9 cellular contexts compared by ENCODE assay signal in genomic region chr4:162497564-162498167, GRCh38.
DNase-seq lines count a peak whose midpoint lies in the region; ATAC-seq, FAIRE-seq and TF ChIP-seq lines count a peak whose summit lies in the region.
"Had no signal": no experiment of that assay in that cellular context is flagged by ENCODE, and none has a peak within 500 bp of the region (broad histone marks: within the 10 kb centered on the region; RNA-seq: fewer than 3 reads in every experiment).

No MANE protein-coding gene starts in this region.

- H3K27me3 ChIP-seq in transverse colon = no peaks in the 10 kb centered on the region

- intact Hi-C loops in transverse colon (cut with DNase I; ENCODE audit: low total_unique reads) = loop anchor here (5.0 kb wide), 1 partner anchor 835 kb away; the partner anchor contains the start of gene NPY1R

- TF ChIP-seq POLR2A in GM18505 (IDR thresholded peaks at IDR 0.05; ENCODE audit: borderline replicate concordance, extremely low read depth, insufficient read depth, insufficient read length) (no peak), transverse colon (IDR thresholded peaks at IDR 0.05) (no peak)

- WGBS in transverse colon (ENCODE audit: low coverage in 1 of 2), 2 donors = 3% methylated on average over 5 of the region's 5 CpGs

- H3K27ac Mint-ChIP-seq in brain = no peak overlapping the region

- no peaks in the 10 kb centered on the region for H3K9me3 Mint-ChIP-seq in brain
- H3K9me3 Mint-ChIP-seq: naive thymus-derived CD8-positive, alpha-beta T cell had no signal

- no peaks in the 10 kb centered on the region for H3K36me3 Mint-ChIP-seq in brain
- H3K36me3 Mint-ChIP-seq: naive thymus-derived CD8-positive, alpha-beta T cell had no signal

- no peaks in the 10 kb centered on the region for H3K4me1 ChIP-seq in transverse colon

- H3K27ac ChIP-seq in transverse colon = no peak overlapping the region

- no peaks in the 10 kb centered on the region for H3K36me3 ChIP-seq in transverse colon

- no peak overlapping the region for H3K4me3 ChIP-seq in transverse colon

- H3K4me1 Mint-ChIP-seq in brain = peaks cover 4% of the 10 kb centered on the region
- H3K4me1 Mint-ChIP-seq: naive thymus-derived CD8-positive, alpha-beta T cell had no signal

- no peaks in the 10 kb centered on the region for H3K9me3 ChIP-seq in transverse colon

- no peaks in the 10 kb centered on the region for H3K27me3 Mint-ChIP-seq in brain

- FAIRE-seq in islet of Langerhans (lab: Jason Lieb, UNC) = peak; percentile 97

- DNase-seq in CD1c-positive myeloid dendritic cell (ENCODE audit: extremely low spot score) (peak; percentile 77), NCI-H1694 treated with DMSO at 0.1 percent for 48 hours (lab: John Stamatoyannopoulos, UW) (peak; percentile 23), transverse colon (no peak), OCI-M2 (lab: John Stamatoyannopoulos, UW; ENCODE audit: unreplicated experiment) (no peak)

- H3K4me3 Mint-ChIP-seq in brain = peak overlapping the region in 1 of 5 experiments; percentile 35
- H3K4me3 Mint-ChIP-seq: naive thymus-derived CD8-positive, alpha-beta T cell had no signal

- TF ChIP-seq EP300 in transverse colon (IDR thresholded peaks at IDR 0.05; ENCODE audit: low read depth) = no peak

- peak; percentile 78 for ATAC-seq in GM18505 (IDR thresholded peaks at IDR 0.05; ENCODE audit: unreplicated experiment)
- peak; percentile 61 for ATAC-seq in HG02840 (IDR thresholded peaks at IDR 0.05; ENCODE audit: low FRiP score, unreplicated experiment)

- peak; percentile 97 to 98 for TF ChIP-seq CTCF in brain (conservative IDR thresholded peaks at IDR 0.05)
- TF ChIP-seq CTCF in transverse colon (IDR thresholded peaks at IDR 0.05) = peak; percentile 78 to 84 (median 82)

- in situ Hi-C loops in transverse colon (cut with MboI; ENCODE audit: low pct_ligation_motif_present in 1 of 4, low pct_unique_long_range_greater_than_20kb in 1 of 4, low sequenced_read_pairs in 3 of 4) = loop anchor here in 1 of 4 donors (25.0 kb wide), 2 partner anchors 540 to 1040 kb away; no protein-coding TSS in a partner anchor

Comparison
In these comparisons a context has a peak if more than half of its experiments do, and no peak if none do; other contexts are left out.
1. DNase-seq: peak in CD1c-positive myeloid dendritic cell (single experiment) and NCI-H1694 treated with DMSO at 0.1 percent for 48 hours (single experiment); none in transverse colon (single experiment) and OCI-M2 (single experiment).